ENCODE assay signal across 11 cellular contexts in the genomic region with DNA sequence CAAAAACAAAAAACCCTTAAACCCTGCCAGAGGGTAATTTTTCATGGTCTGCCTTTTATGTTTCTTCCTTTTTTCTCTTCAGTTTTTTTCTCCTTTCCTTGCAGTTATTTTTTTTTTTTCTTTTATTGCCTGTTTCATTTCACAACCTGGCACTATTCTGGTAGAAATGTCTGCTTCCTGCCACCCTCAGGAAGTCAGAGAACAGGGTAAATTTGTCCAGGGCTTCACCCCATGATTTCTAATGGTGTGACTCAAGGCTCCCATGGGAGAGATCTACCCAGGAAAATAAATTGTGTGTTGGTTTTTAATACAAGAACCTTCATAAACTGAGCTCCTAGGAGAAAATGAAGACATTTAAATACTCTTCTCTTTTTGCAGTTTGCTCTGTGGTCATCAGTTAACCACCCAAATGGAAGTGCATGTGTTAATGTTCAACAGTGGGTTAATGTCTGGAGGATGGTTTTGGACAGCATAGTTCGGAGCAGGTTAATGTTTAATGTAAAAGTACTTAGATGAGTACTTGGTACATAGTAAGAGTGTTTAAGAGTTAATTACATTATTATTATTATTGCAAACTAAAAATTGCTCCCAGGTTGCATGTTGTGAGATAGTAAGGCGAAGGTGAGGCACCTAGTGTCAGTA. TPM values are rescaled to one million over a fixed set of nuclear protein-coding genes. Genes with fewer than 3 reads are reported as not detected.
DNase-seq lines count a peak whose midpoint lies in the region; ATAC-seq lines count a peak whose summit lies in the region.
"Had no signal": no experiment of that assay in that cellular context is flagged by ENCODE, and none has a peak within 500 bp of the region (broad histone marks: within the 10 kb centered on the region; RNA-seq: fewer than 3 reads in every experiment).

No MANE protein-coding gene starts in this region.

- H3K4me1 ChIP-seq in BLaER1, result peaks cover 28% of the 10 kb centered on the region

- no peaks in the 10 kb centered on the region for H4K20me1 ChIP-seq in BLaER1

- DNase-seq in Kasumi-1 (lab: John Stamatoyannopoulos, UW), result peak; percentile 11 to 29
- DNase-seq in left lobe of liver (ENCODE audit: low spot score), result no peak
- no peak for DNase-seq in SKM-1 (lab: John Stamatoyannopoulos, UW; ENCODE audit: unreplicated experiment)
- DNase-seq in hypothalamus (lab: John Stamatoyannopoulos, UW), result no peak
- DNase-seq in activated T-cell treated with anti-CD3 and anti-CD28 coated beads for 4 hours, result no peak
- DNase-seq: activated CD4-positive, alpha-beta T cell treated with anti-CD3 and anti-CD28 coated beads, Interleukin-2, amount 50 U/mL, for 4 hours; CD4-positive, CD25-positive, alpha-beta regulatory T cell; ovary had no signal

- H3K36me3 ChIP-seq in BLaER1, result no peaks in the 10 kb centered on the region
- H3K36me3 ChIP-seq: ovary had no signal

- H3K4me2 ChIP-seq in BLaER1, result peak overlapping the region; percentile 54

- H3K9me3 ChIP-seq in BLaER1, result peaks cover 4% of the 10 kb centered on the region; the same call in 1 of the 2 replicates
- H3K9me3 ChIP-seq: ovary had no signal

- H3K9ac ChIP-seq in BLaER1, result no peak overlapping the region

- peak overlapping the region; percentile 39 for H3K27ac ChIP-seq in BLaER1
- H3K27ac ChIP-seq: ovary had no signal

- H3K4me3 ChIP-seq in BLaER1, result no peak overlapping the region
- H3K4me3 ChIP-seq: ovary had no signal

- ATAC-seq in GM21447 (IDR thresholded peaks at IDR 0.05; ENCODE audit: unreplicated experiment), result peak; percentile 92
- peak; percentile 47 for ATAC-seq in left lobe of liver
- no peak for ATAC-seq in HG03025 (IDR thresholded peaks at IDR 0.05; ENCODE audit: low FRiP score, unreplicated experiment)

- H3K27me3 ChIP-seq in BLaER1, result no peaks in the 10 kb centered on the region
- H3K27me3 ChIP-seq: ovary had no signal

RNA-seq across cellular contexts. Expression of gene CGNL1, which starts 45.9 kb away (rescaled TPM):
- total RNA-seq in left lobe of liver, result 42.9 TPM
- total RNA-seq: CD4-positive, CD25-positive, alpha-beta regulatory T cell had no signal

Comparison
In these comparisons a context has a peak if more than half of its experiments do, and no peak if none do; other contexts are left out.
1. DNase-seq: peak in Kasumi-1 (2 of 2); none in left lobe of liver (single experiment), SKM-1 (single experiment), hypothalamus (0 of 51) and activated T-cell treated with anti-CD3 and anti-CD28 coated beads for 4 hours (single experiment).